In the genomic region with DNA sequence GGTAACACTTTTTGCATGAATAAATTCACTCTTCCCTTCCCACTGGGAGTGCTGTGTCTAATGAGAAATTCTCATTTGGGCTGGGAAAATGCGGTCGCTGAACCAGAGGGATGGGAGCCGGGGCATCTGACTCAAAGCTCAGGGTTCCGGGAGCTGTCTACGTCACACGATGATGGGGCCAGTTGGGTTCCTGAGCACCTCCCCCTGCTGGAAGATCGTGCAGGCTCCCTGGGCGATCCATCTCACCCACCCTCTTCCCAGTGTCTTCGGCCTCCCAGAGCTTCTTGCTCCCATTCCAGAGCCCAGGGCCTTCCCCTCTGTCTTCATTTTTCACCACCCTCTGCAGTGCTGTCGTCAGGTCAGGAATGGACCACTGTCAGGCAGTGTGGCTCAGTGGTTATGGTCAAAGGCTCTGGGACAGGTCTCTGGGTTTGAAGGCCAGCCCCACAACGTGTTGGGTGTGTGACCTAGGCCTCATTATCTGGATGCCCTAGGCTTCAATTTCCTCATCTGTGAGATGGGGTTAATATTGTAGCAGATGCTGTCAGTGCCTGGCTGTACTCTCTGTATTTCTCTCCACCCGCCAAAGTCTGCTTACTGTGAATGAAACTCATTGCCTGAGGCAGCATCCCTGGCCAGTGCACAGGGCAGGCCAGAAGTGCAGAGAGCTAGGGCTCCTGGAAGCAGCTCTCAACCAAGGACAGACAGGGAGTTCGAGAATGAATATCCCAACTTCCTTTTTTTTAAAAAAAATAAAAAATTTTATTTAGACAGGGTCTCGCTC, we compare ENCODE assay signal across 3 cellular contexts.
TF ChIP-seq lines count a peak whose summit lies in the region.

No MANE protein-coding gene starts in this region.

TF ChIP-seq in HepG2, 621 proteins besides CTCF, POLR2A, EP300 and RAD21:
- TF ChIP-seq, protein P1, sequence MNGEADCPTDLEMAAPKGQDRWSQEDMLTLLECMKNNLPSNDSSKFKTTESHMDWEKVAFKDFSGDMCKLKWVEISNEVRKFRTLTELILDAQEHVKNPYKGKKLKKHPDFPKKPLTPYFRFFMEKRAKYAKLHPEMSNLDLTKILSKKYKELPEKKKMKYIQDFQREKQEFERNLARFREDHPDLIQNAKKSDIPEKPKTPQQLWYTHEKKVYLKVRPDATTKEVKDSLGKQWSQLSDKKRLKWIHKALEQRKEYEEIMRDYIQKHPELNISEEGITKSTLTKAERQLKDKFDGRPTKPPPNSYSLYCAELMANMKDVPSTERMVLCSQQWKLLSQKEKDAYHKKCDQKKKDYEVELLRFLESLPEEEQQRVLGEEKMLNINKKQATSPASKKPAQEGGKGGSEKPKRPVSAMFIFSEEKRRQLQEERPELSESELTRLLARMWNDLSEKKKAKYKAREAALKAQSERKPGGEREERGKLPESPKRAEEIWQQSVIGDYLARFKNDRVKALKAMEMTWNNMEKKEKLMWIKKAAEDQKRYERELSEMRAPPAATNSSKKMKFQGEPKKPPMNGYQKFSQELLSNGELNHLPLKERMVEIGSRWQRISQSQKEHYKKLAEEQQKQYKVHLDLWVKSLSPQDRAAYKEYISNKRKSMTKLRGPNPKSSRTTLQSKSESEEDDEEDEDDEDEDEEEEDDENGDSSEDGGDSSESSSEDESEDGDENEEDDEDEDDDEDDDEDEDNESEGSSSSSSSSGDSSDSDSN (CRISPR knock-in tag; IDR thresholded peaks at IDR 0.05): no peak
- TF ChIP-seq CREB1 (IDR thresholded peaks at IDR 0.05) (peak; percentile 34; the same call in 1 of the 2 replicates), CREB1 (CRISPR knock-in tag; IDR thresholded peaks at IDR 0.05) (no peak)

TF ChIP-seq in HEK293, 187 proteins besides CTCF, POLR2A, EP300 and RAD21:
- TF ChIP-seq ZNF341 (tag by site-specific recombination; IDR thresholded peaks at IDR 0.05; ENCODE audit: low read depth): peak; percentile 79
- no peak for TF ChIP-seq ZNF654 (tag by site-specific recombination; IDR thresholded peaks at IDR 0.05; ENCODE audit: low read depth)

TF ChIP-seq in H1, 55 proteins besides CTCF, POLR2A, EP300 and RAD21:
- TF ChIP-seq RXRA (IDR thresholded peaks at IDR 0.05; ENCODE audit: insufficient read depth, low read depth, low read length) (no peak), CREB1 (IDR thresholded peaks at IDR 0.05) (no peak), RFX5 (IDR thresholded peaks at IDR 0.05; ENCODE audit: borderline replicate concordance, low read depth, low read length) (no peak)
